29 cellular contexts compared by ENCODE assay signal in genomic region chr20:53179749-53180148, GRCh38.
"Had no signal": no experiment of that assay in that cellular context is flagged by ENCODE, and none has a peak within 500 bp of the region (broad histone marks: within the 10 kb centered on the region; RNA-seq: fewer than 3 reads in every experiment).

No MANE protein-coding gene starts in this region.

- H3K27ac Mint-ChIP-seq: dendritic cell treated with granulocyte-macrophage colony-stimulating factor and Interleukin-4, amounts not matched to agents 40 ng/mL and 50 ng/mL, for 4 days; effector memory CD8-positive, alpha-beta T cell; endodermal cell had no signal

- FAIRE-seq: colon, endometrium, endothelial cell of umbilical vein, frontal cortex had no signal

- DNase-seq: colonic mucosa; cortex of kidney; dermis blood vessel endothelial cell; dorsolateral prefrontal cortex; effector CD4-positive, alpha-beta T cell; effector CD8-positive, alpha-beta T cell; effector memory CD4-positive, alpha-beta T cell; effector memory CD8-positive, alpha-beta T cell; endodermal cell; erythroblast; esophagus squamous epithelium; foreskin fibroblast; foreskin keratinocyte; foreskin melanocyte; gastrocnemius medialis; glutamatergic neuron; head of caudate nucleus; heart left ventricle; heart right ventricle had no signal

- H3K9me3 ChIP-seq: colonic mucosa, esophagus muscularis mucosa, esophagus squamous epithelium, gastrocnemius medialis, gastroesophageal sphincter, heart left ventricle, heart right ventricle had no signal

- H3K9me3 Mint-ChIP-seq: dendritic cell treated with granulocyte-macrophage colony-stimulating factor and Interleukin-4, amounts not matched to agents 40 ng/mL and 50 ng/mL, for 4 days; effector memory CD8-positive, alpha-beta T cell; endodermal cell had no signal

- H3K27me3 ChIP-seq: colonic mucosa, esophagus squamous epithelium, foreskin keratinocyte, gastrocnemius medialis, gastroesophageal sphincter, heart left ventricle had no signal

- H3K36me3 ChIP-seq: colonic mucosa, esophagus muscularis mucosa, esophagus squamous epithelium, gastrocnemius medialis, gastroesophageal sphincter, heart left ventricle, heart right ventricle had no signal

- H3K27ac ChIP-seq: colonic mucosa, coronary artery, dorsolateral prefrontal cortex, epithelial cell of prostate, esophagus muscularis mucosa, esophagus squamous epithelium, foreskin keratinocyte, gastrocnemius medialis, gastroesophageal sphincter, heart left ventricle, heart right ventricle had no signal

- H3K4me3 ChIP-seq: colonic mucosa, coronary artery, dorsolateral prefrontal cortex, esophagus muscularis mucosa, esophagus squamous epithelium, gastrocnemius medialis, gastroesophageal sphincter, heart left ventricle, heart right ventricle had no signal

- H3K4me1 ChIP-seq: colonic mucosa, esophagus muscularis mucosa, esophagus squamous epithelium, foreskin keratinocyte, gastrocnemius medialis, gastroesophageal sphincter, heart left ventricle, heart right ventricle had no signal

- ATAC-seq: effector memory CD8-positive, alpha-beta T cell; esophagus mucosa; foreskin keratinocyte; gastrocnemius medialis; gastroesophageal sphincter; heart left ventricle; heart right ventricle had no signal

- H3K4me3 Mint-ChIP-seq: dendritic cell treated with granulocyte-macrophage colony-stimulating factor and Interleukin-4, amounts not matched to agents 40 ng/mL and 50 ng/mL, for 4 days; effector memory CD8-positive, alpha-beta T cell; endodermal cell had no signal
